Comparison of ENCODE assay signal across 1 cellular context in genomic region chr6:143940011-143940597, GRCh38.
A peak's percentile ranks its signal among the peaks of the same experiment; 100 is the strongest.
TF ChIP-seq lines count a peak whose summit lies in the region.

No MANE protein-coding gene starts in this region.

TF ChIP-seq in K562, 482 proteins besides CTCF, POLR2A, EP300 and RAD21 (continued from another document and continues in another):
- TF ChIP-seq, protein P1, sequence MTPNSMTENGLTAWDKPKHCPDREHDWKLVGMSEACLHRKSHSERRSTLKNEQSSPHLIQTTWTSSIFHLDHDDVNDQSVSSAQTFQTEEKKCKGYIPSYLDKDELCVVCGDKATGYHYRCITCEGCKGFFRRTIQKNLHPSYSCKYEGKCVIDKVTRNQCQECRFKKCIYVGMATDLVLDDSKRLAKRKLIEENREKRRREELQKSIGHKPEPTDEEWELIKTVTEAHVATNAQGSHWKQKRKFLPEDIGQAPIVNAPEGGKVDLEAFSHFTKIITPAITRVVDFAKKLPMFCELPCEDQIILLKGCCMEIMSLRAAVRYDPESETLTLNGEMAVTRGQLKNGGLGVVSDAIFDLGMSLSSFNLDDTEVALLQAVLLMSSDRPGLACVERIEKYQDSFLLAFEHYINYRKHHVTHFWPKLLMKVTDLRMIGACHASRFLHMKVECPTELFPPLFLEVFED (CRISPR knock-in tag; conservative IDR thresholded peaks at IDR 0.05), result no peak
- TF ChIP-seq ZFP30 (CRISPR knock-in tag; IDR thresholded peaks at IDR 0.05; ENCODE audit: borderline replicate concordance), result no peak
- no peak for TF ChIP-seq POLR2AphosphoS5 (IDR thresholded peaks at IDR 0.05; ENCODE audit: control insufficient read depth, insufficient read depth, low read depth, low read length)
- no peak for TF ChIP-seq SNRNP70 (optimal IDR thresholded peaks at IDR 0.05; ENCODE audit: low read depth, low read length)
- TF ChIP-seq MAZ (CRISPR knock-in tag; conservative IDR thresholded peaks at IDR 0.05 in 1 of 2, IDR thresholded peaks at IDR 0.05 in 1 of 2), result no peak; a peak in 1 of 4 replicates
- no peak for TF ChIP-seq SMARCE1 (IDR thresholded peaks at IDR 0.05)
- TF ChIP-seq MLX (CRISPR knock-in tag; conservative IDR thresholded peaks at IDR 0.05), result no peak
- peak; percentile 76; the same call in 1 of the 2 replicates for TF ChIP-seq ETV5 (CRISPR knock-in tag; IDR thresholded peaks at IDR 0.05; ENCODE audit: low read depth)
- TF ChIP-seq FIP1L1 (IDR thresholded peaks at IDR 0.05; ENCODE audit: low read depth, low read length, poor library complexity, severe bottlenecking), result no peak
- no peak for TF ChIP-seq FOSL1 (tag; conservative IDR thresholded peaks at IDR 0.05)
- peak; percentile 83 for TF ChIP-seq EHMT2 (IDR thresholded peaks at IDR 0.05)
- no peak for TF ChIP-seq ZBTB12 (CRISPR knock-in tag; IDR thresholded peaks at IDR 0.05)
- TF ChIP-seq ZNF668 (CRISPR knock-in tag; IDR thresholded peaks at IDR 0.05), result no peak
- TF ChIP-seq, protein P2, sequence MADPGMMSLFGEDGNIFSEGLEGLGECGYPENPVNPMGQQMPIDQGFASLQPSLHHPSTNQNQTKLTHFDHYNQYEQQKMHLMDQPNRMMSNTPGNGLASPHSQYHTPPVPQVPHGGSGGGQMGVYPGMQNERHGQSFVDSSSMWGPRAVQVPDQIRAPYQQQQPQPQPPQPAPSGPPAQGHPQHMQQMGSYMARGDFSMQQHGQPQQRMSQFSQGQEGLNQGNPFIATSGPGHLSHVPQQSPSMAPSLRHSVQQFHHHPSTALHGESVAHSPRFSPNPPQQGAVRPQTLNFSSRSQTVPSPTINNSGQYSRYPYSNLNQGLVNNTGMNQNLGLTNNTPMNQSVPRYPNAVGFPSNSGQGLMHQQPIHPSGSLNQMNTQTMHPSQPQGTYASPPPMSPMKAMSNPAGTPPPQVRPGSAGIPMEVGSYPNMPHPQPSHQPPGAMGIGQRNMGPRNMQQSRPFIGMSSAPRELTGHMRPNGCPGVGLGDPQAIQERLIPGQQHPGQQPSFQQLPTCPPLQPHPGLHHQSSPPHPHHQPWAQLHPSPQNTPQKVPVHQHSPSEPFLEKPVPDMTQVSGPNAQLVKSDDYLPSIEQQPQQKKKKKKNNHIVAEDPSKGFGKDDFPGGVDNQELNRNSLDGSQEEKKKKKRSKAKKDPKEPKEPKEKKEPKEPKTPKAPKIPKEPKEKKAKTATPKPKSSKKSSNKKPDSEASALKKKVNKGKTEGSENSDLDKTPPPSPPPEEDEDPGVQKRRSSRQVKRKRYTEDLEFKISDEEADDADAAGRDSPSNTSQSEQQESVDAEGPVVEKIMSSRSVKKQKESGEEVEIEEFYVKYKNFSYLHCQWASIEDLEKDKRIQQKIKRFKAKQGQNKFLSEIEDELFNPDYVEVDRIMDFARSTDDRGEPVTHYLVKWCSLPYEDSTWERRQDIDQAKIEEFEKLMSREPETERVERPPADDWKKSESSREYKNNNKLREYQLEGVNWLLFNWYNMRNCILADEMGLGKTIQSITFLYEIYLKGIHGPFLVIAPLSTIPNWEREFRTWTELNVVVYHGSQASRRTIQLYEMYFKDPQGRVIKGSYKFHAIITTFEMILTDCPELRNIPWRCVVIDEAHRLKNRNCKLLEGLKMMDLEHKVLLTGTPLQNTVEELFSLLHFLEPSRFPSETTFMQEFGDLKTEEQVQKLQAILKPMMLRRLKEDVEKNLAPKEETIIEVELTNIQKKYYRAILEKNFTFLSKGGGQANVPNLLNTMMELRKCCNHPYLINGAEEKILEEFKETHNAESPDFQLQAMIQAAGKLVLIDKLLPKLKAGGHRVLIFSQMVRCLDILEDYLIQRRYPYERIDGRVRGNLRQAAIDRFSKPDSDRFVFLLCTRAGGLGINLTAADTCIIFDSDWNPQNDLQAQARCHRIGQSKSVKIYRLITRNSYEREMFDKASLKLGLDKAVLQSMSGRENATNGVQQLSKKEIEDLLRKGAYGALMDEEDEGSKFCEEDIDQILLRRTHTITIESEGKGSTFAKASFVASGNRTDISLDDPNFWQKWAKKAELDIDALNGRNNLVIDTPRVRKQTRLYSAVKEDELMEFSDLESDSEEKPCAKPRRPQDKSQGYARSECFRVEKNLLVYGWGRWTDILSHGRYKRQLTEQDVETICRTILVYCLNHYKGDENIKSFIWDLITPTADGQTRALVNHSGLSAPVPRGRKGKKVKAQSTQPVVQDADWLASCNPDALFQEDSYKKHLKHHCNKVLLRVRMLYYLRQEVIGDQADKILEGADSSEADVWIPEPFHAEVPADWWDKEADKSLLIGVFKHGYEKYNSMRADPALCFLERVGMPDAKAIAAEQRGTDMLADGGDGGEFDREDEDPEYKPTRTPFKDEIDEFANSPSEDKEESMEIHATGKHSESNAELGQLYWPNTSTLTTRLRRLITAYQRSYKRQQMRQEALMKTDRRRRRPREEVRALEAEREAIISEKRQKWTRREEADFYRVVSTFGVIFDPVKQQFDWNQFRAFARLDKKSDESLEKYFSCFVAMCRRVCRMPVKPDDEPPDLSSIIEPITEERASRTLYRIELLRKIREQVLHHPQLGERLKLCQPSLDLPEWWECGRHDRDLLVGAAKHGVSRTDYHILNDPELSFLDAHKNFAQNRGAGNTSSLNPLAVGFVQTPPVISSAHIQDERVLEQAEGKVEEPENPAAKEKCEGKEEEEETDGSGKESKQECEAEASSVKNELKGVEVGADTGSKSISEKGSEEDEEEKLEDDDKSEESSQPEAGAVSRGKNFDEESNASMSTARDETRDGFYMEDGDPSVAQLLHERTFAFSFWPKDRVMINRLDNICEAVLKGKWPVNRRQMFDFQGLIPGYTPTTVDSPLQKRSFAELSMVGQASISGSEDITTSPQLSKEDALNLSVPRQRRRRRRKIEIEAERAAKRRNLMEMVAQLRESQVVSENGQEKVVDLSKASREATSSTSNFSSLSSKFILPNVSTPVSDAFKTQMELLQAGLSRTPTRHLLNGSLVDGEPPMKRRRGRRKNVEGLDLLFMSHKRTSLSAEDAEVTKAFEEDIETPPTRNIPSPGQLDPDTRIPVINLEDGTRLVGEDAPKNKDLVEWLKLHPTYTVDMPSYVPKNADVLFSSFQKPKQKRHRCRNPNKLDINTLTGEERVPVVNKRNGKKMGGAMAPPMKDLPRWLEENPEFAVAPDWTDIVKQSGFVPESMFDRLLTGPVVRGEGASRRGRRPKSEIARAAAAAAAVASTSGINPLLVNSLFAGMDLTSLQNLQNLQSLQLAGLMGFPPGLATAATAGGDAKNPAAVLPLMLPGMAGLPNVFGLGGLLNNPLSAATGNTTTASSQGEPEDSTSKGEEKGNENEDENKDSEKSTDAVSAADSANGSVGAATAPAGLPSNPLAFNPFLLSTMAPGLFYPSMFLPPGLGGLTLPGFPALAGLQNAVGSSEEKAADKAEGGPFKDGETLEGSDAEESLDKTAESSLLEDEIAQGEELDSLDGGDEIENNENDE (IDR thresholded peaks at IDR 0.05; ENCODE audit: low read depth, low read length), result no peak
- TF ChIP-seq NCOA2 (IDR thresholded peaks at IDR 0.05; ENCODE audit: partially characterized antibody in 2 of 2), result no peak
- no peak for TF ChIP-seq KDM5B (IDR thresholded peaks at IDR 0.05; ENCODE audit: insufficient replicate concordance, low read depth, low read length)
- TF ChIP-seq KDM1A (IDR thresholded peaks at IDR 0.05), result no peak
- no peak for TF ChIP-seq GATAD2B (IDR thresholded peaks at IDR 0.05; ENCODE audit: borderline replicate concordance)
- TF ChIP-seq, protein P3, sequence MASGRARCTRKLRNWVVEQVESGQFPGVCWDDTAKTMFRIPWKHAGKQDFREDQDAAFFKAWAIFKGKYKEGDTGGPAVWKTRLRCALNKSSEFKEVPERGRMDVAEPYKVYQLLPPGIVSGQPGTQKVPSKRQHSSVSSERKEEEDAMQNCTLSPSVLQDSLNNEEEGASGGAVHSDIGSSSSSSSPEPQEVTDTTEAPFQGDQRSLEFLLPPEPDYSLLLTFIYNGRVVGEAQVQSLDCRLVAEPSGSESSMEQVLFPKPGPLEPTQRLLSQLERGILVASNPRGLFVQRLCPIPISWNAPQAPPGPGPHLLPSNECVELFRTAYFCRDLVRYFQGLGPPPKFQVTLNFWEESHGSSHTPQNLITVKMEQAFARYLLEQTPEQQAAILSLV (tag; IDR thresholded peaks at IDR 0.05), result no peak
- peak; percentile 75; the same call in 1 of the 2 replicates for TF ChIP-seq ARID3A (IDR thresholded peaks at IDR 0.05; ENCODE audit: borderline replicate concordance, low read depth, low read length)
- TF ChIP-seq RCOR1 (IDR thresholded peaks at IDR 0.05; ENCODE audit: borderline replicate concordance in 1 of 2, low read depth in 2 of 2, low read length in 2 of 2), result peak in 1 of 2 experiments; percentile 27; a peak in 1 of 4 replicates
- TF ChIP-seq NR2F6 (CRISPR knock-in tag; IDR thresholded peaks at IDR 0.05), result no peak
- TF ChIP-seq HCFC1 (IDR thresholded peaks at IDR 0.05; ENCODE audit: low read depth, low read length), result no peak
- no peak for TF ChIP-seq ZNF253 (CRISPR knock-in tag; conservative IDR thresholded peaks at IDR 0.05)
- TF ChIP-seq POLR2G (IDR thresholded peaks at IDR 0.05; ENCODE audit: low read depth, low read length), result no peak
- TF ChIP-seq GMEB1 (CRISPR knock-in tag; IDR thresholded peaks at IDR 0.05), result no peak
- TF ChIP-seq ZEB2 (IDR thresholded peaks at IDR 0.05), result peak; percentile 33; the same call in 1 of the 2 replicates
- peak; percentile 57 to 92 for TF ChIP-seq FOXA3 (CRISPR knock-in tag; conservative IDR thresholded peaks at IDR 0.05 in 1 of 2, IDR thresholded peaks at IDR 0.05 in 1 of 2)
- TF ChIP-seq, protein P4, sequence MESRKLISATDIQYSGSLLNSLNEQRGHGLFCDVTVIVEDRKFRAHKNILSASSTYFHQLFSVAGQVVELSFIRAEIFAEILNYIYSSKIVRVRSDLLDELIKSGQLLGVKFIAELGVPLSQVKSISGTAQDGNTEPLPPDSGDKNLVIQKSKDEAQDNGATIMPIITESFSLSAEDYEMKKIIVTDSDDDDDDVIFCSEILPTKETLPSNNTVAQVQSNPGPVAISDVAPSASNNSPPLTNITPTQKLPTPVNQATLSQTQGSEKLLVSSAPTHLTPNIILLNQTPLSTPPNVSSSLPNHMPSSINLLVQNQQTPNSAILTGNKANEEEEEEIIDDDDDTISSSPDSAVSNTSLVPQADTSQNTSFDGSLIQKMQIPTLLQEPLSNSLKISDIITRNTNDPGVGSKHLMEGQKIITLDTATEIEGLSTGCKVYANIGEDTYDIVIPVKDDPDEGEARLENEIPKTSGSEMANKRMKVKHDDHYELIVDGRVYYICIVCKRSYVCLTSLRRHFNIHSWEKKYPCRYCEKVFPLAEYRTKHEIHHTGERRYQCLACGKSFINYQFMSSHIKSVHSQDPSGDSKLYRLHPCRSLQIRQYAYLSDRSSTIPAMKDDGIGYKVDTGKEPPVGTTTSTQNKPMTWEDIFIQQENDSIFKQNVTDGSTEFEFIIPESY (CRISPR knock-in tag; IDR thresholded peaks at IDR 0.05), result no peak
- TF ChIP-seq NONO (IDR thresholded peaks at IDR 0.05; ENCODE audit: low read depth in 2 of 2, low read length in 1 of 2), result no peak
- no peak for TF ChIP-seq TAF1 (IDR thresholded peaks at IDR 0.05; ENCODE audit: control insufficient read depth, extremely low read depth, insufficient read depth, low read length, severe bottlenecking)
- no peak for TF ChIP-seq CBFA2T3 (IDR thresholded peaks at IDR 0.05)
- no peak for TF ChIP-seq RFX5 (IDR thresholded peaks at IDR 0.05; ENCODE audit: low read depth, low read length)
- no peak for TF ChIP-seq CHD2 (IDR thresholded peaks at IDR 0.05; ENCODE audit: low read depth, low read length)
- TF ChIP-seq CC2D1A (IDR thresholded peaks at IDR 0.05), result peak; percentile 53; the same call in 1 of the 2 replicates
- no peak for TF ChIP-seq GABPB1 (CRISPR knock-in tag; IDR thresholded peaks at IDR 0.05)
- no peak for TF ChIP-seq SRSF9 (IDR thresholded peaks at IDR 0.05; ENCODE audit: borderline replicate concordance, low read depth, low read length)
- TF ChIP-seq ZNF354B (CRISPR knock-in tag; IDR thresholded peaks at IDR 0.05), result no peak
- no peak for TF ChIP-seq TSC22D4 (tag; IDR thresholded peaks at IDR 0.05)
- TF ChIP-seq KLF1 (tag; IDR thresholded peaks at IDR 0.05), result no peak
- no peak for TF ChIP-seq TEAD1 (CRISPR knock-in tag; IDR thresholded peaks at IDR 0.05)
- no peak for TF ChIP-seq FOS (IDR thresholded peaks at IDR 0.05; ENCODE audit: extremely low read depth, insufficient read length)
- no peak for TF ChIP-seq RFX7 (CRISPR knock-in tag; IDR thresholded peaks at IDR 0.05)
- TF ChIP-seq ZSCAN29 (IDR thresholded peaks at IDR 0.05), result no peak
- no peak for TF ChIP-seq SMARCC2 (IDR thresholded peaks at IDR 0.05; ENCODE audit: low read depth)
- TF ChIP-seq IFI16 (CRISPR knock-in tag; IDR thresholded peaks at IDR 0.05), result no peak
